1 cellular context compared by ENCODE assay signal in genomic region chr5:167489202-167489601, GRCh38.
TF ChIP-seq lines count a peak whose summit lies in the region.

No MANE protein-coding gene starts in this region.

TF ChIP-seq in WTC11, 78 proteins besides CTCF, POLR2A, EP300 and RAD21 (continued from another document):
- TF ChIP-seq STAT6 (CRISPR knock-in tag; conservative IDR thresholded peaks at IDR 0.05; ENCODE audit: low read depth): no peak
TF ChIP-seq in WTC11: peak in this region for 0.
